ENCODE assay signal across 1 cellular context in the genomic region with DNA sequence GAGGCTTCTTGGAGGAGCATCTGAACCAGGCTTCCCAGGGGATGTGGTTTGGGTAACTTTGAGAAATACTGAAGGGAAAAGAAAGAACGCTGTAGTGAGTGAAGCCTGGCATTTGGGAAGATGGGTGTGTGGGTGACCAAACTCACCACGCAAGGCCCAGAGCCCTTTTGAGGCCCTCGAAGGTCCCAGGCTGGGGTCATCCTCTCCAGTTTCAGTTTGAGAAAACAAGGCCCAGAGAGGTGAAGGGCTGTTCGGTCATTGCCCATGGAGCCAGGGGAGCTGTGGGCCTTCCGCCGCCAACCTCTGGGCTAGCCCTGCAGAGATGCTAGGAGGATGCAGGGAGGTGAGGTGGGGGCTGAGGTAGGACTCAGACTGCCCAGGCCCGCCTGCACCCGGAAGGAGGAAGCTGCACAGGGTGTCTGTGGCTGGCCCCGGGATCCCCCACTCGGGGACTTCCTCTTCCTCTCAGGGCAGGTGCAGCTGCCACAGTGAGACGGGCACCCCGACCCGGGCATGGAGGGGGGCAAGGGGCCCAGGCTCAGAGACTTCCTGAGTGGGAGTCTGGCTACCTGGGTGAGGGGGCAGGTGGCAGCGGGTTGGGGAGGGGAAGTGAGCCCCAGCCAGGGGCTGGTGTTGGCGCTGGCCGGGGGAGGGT.
TF ChIP-seq lines count a peak whose summit lies in the region.

A gene with protein sequence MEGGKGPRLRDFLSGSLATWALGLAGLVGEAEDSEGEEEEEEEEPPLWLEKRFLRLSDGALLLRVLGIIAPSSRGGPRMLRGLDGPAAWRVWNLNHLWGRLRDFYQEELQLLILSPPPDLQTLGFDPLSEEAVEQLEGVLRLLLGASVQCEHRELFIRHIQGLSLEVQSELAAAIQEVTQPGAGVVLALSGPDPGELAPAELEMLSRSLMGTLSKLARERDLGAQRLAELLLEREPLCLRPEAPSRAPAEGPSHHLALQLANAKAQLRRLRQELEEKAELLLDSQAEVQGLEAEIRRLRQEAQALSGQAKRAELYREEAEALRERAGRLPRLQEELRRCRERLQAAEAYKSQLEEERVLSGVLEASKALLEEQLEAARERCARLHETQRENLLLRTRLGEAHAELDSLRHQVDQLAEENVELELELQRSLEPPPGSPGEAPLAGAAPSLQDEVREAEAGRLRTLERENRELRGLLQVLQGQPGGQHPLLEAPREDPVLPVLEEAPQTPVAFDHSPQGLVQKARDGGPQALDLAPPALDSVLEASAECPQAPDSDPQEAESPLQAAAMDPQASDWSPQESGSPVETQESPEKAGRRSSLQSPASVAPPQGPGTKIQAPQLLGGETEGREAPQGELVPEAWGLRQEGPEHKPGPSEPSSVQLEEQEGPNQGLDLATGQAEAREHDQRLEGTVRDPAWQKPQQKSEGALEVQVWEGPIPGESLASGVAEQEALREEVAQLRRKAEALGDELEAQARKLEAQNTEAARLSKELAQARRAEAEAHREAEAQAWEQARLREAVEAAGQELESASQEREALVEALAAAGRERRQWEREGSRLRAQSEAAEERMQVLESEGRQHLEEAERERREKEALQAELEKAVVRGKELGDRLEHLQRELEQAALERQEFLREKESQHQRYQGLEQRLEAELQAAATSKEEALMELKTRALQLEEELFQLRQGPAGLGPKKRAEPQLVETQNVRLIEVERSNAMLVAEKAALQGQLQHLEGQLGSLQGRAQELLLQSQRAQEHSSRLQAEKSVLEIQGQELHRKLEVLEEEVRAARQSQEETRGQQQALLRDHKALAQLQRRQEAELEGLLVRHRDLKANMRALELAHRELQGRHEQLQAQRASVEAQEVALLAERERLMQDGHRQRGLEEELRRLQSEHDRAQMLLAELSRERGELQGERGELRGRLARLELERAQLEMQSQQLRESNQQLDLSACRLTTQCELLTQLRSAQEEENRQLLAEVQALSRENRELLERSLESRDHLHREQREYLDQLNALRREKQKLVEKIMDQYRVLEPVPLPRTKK (N-terminal part only) (plus strand): TSS at position 451 of the 655 bp plus-strand sequence. CDS start 63 bp downstream, at position 514.

TF ChIP-seq in GM12878, 131 proteins besides CTCF, POLR2A, EP300 and RAD21 (continued from another document and continues in another):
- TF ChIP-seq, protein P1, sequence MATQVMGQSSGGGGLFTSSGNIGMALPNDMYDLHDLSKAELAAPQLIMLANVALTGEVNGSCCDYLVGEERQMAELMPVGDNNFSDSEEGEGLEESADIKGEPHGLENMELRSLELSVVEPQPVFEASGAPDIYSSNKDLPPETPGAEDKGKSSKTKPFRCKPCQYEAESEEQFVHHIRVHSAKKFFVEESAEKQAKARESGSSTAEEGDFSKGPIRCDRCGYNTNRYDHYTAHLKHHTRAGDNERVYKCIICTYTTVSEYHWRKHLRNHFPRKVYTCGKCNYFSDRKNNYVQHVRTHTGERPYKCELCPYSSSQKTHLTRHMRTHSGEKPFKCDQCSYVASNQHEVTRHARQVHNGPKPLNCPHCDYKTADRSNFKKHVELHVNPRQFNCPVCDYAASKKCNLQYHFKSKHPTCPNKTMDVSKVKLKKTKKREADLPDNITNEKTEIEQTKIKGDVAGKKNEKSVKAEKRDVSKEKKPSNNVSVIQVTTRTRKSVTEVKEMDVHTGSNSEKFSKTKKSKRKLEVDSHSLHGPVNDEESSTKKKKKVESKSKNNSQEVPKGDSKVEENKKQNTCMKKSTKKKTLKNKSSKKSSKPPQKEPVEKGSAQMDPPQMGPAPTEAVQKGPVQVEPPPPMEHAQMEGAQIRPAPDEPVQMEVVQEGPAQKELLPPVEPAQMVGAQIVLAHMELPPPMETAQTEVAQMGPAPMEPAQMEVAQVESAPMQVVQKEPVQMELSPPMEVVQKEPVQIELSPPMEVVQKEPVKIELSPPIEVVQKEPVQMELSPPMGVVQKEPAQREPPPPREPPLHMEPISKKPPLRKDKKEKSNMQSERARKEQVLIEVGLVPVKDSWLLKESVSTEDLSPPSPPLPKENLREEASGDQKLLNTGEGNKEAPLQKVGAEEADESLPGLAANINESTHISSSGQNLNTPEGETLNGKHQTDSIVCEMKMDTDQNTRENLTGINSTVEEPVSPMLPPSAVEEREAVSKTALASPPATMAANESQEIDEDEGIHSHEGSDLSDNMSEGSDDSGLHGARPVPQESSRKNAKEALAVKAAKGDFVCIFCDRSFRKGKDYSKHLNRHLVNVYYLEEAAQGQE (IDR thresholded peaks at IDR 0.05; ENCODE audit: low read depth, low read length), result no peak
- TF ChIP-seq ZNF274 (IDR thresholded peaks at IDR 0.05; ENCODE audit: insufficient read depth, insufficient read length) (no peak), GABPA (IDR thresholded peaks at IDR 0.05; ENCODE audit: low read depth) (peak; percentile 83; the same call in 1 of the 2 replicates), POLR2AphosphoS5 (IDR thresholded peaks at IDR 0.05; ENCODE audit: low read length) (no peak; the same call in none of the 2 replicates), BRCA1 (IDR thresholded peaks at IDR 0.05; ENCODE audit: low read depth, low read length) (no peak), RCOR1 (conservative IDR thresholded peaks at IDR 0.05; ENCODE audit: low read depth, low read length) (no peak), HDGF (IDR thresholded peaks at IDR 0.05) (no peak), ZNF24 (IDR thresholded peaks at IDR 0.05) (no peak), RFX5 (IDR thresholded peaks at IDR 0.05; ENCODE audit: low read depth, low read length) (no peak), KLF5 (IDR thresholded peaks at IDR 0.05; ENCODE audit: partially characterized antibody) (no peak), TCF3 (IDR thresholded peaks at IDR 0.05; ENCODE audit: borderline replicate concordance, insufficient read depth, low read depth, low read length) (peak; percentile 92), CEBPB (IDR thresholded peaks at IDR 0.05; ENCODE audit: borderline replicate concordance in 1 of 2, low read depth in 2 of 2, low read length in 2 of 2) (no peak), SMARCA5 (IDR thresholded peaks at IDR 0.05) (no peak), FOS (IDR thresholded peaks at IDR 0.05; ENCODE audit: borderline replicate concordance, extremely low read depth, insufficient read length) (no peak), CBX5 (IDR thresholded peaks at IDR 0.05; ENCODE audit: low read depth) (no peak), YY1 (IDR thresholded peaks at IDR 0.05; ENCODE audit: low read depth, low read length) (peak; percentile 38; the same call in 1 of the 2 replicates), SMC3 (IDR thresholded peaks at IDR 0.05; ENCODE audit: borderline replicate concordance, low read length) (no peak), SUZ12 (IDR thresholded peaks at IDR 0.05; ENCODE audit: unreplicated experiment) (no peak), NRF1 (conservative IDR thresholded peaks at IDR 0.05; ENCODE audit: low read depth, low read length) (no peak), CBX3 (IDR thresholded peaks at IDR 0.05; ENCODE audit: borderline replicate concordance, low read depth) (no peak), MTA3 (IDR thresholded peaks at IDR 0.05; ENCODE audit: borderline replicate concordance, low read length) (no peak), IRF4 (IDR thresholded peaks at IDR 0.05; ENCODE audit: low read depth, low read length) (no peak), RBBP5 (conservative IDR thresholded peaks at IDR 0.05) (no peak), ETV6 (conservative IDR thresholded peaks at IDR 0.05 in 1 of 2, IDR thresholded peaks at IDR 0.05 in 1 of 2; ENCODE audit: borderline replicate concordance in 1 of 2, low read depth in 1 of 2) (peak in 1 of 2 experiments; percentile 95; a peak in 2 of 4 replicates), EZH2 (IDR thresholded peaks at IDR 0.05; ENCODE audit: borderline replicate concordance, control insufficient read depth, low read depth, low read length) (no peak), PAX8 (IDR thresholded peaks at IDR 0.05) (no peak), NFYA (IDR thresholded peaks at IDR 0.05; ENCODE audit: borderline replicate concordance, low read depth, low read length) (no peak)
- TF ChIP-seq, protein P2, sequence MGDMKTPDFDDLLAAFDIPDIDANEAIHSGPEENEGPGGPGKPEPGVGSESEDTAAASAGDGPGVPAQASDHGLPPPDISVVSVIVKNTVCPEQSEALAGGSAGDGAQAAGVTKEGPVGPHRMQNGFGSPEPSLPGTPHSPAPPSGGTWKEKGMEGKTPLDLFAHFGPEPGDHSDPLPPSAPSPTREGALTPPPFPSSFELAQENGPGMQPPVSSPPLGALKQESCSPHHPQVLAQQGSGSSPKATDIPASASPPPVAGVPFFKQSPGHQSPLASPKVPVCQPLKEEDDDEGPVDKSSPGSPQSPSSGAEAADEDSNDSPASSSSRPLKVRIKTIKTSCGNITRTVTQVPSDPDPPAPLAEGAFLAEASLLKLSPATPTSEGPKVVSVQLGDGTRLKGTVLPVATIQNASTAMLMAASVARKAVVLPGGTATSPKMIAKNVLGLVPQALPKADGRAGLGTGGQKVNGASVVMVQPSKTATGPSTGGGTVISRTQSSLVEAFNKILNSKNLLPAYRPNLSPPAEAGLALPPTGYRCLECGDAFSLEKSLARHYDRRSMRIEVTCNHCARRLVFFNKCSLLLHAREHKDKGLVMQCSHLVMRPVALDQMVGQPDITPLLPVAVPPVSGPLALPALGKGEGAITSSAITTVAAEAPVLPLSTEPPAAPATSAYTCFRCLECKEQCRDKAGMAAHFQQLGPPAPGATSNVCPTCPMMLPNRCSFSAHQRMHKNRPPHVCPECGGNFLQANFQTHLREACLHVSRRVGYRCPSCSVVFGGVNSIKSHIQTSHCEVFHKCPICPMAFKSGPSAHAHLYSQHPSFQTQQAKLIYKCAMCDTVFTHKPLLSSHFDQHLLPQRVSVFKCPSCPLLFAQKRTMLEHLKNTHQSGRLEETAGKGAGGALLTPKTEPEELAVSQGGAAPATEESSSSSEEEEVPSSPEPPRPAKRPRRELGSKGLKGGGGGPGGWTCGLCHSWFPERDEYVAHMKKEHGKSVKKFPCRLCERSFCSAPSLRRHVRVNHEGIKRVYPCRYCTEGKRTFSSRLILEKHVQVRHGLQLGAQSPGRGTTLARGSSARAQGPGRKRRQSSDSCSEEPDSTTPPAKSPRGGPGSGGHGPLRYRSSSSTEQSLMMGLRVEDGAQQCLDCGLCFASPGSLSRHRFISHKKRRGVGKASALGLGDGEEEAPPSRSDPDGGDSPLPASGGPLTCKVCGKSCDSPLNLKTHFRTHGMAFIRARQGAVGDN (IDR thresholded peaks at IDR 0.05), result peak; percentile 54; the same call in 1 of the 2 replicates
- TF ChIP-seq, protein P3, sequence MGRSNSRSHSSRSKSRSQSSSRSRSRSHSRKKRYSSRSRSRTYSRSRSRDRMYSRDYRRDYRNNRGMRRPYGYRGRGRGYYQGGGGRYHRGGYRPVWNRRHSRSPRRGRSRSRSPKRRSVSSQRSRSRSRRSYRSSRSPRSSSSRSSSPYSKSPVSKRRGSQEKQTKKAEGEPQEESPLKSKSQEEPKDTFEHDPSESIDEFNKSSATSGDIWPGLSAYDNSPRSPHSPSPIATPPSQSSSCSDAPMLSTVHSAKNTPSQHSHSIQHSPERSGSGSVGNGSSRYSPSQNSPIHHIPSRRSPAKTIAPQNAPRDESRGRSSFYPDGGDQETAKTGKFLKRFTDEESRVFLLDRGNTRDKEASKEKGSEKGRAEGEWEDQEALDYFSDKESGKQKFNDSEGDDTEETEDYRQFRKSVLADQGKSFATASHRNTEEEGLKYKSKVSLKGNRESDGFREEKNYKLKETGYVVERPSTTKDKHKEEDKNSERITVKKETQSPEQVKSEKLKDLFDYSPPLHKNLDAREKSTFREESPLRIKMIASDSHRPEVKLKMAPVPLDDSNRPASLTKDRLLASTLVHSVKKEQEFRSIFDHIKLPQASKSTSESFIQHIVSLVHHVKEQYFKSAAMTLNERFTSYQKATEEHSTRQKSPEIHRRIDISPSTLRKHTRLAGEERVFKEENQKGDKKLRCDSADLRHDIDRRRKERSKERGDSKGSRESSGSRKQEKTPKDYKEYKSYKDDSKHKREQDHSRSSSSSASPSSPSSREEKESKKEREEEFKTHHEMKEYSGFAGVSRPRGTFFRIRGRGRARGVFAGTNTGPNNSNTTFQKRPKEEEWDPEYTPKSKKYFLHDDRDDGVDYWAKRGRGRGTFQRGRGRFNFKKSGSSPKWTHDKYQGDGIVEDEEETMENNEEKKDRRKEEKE (IDR thresholded peaks at IDR 0.05), result no peak
- TF ChIP-seq, protein P4, sequence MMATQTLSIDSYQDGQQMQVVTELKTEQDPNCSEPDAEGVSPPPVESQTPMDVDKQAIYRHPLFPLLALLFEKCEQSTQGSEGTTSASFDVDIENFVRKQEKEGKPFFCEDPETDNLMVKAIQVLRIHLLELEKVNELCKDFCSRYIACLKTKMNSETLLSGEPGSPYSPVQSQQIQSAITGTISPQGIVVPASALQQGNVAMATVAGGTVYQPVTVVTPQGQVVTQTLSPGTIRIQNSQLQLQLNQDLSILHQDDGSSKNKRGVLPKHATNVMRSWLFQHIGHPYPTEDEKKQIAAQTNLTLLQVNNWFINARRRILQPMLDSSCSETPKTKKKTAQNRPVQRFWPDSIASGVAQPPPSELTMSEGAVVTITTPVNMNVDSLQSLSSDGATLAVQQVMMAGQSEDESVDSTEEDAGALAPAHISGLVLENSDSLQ (IDR thresholded peaks at IDR 0.05), result peak; percentile 55; the same call in 1 of the 2 replicates
- TF ChIP-seq, protein P5, sequence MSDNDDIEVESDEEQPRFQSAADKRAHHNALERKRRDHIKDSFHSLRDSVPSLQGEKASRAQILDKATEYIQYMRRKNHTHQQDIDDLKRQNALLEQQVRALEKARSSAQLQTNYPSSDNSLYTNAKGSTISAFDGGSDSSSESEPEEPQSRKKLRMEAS (IDR thresholded peaks at IDR 0.05; ENCODE audit: low read depth, low read length), result no peak
- TF ChIP-seq, protein P6, sequence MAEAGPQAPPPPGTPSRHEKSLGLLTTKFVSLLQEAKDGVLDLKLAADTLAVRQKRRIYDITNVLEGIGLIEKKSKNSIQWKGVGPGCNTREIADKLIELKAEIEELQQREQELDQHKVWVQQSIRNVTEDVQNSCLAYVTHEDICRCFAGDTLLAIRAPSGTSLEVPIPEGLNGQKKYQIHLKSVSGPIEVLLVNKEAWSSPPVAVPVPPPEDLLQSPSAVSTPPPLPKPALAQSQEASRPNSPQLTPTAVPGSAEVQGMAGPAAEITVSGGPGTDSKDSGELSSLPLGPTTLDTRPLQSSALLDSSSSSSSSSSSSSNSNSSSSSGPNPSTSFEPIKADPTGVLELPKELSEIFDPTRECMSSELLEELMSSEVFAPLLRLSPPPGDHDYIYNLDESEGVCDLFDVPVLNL (IDR thresholded peaks at IDR 0.05; ENCODE audit: low read depth, low read length), result no peak
- TF ChIP-seq, protein P7, sequence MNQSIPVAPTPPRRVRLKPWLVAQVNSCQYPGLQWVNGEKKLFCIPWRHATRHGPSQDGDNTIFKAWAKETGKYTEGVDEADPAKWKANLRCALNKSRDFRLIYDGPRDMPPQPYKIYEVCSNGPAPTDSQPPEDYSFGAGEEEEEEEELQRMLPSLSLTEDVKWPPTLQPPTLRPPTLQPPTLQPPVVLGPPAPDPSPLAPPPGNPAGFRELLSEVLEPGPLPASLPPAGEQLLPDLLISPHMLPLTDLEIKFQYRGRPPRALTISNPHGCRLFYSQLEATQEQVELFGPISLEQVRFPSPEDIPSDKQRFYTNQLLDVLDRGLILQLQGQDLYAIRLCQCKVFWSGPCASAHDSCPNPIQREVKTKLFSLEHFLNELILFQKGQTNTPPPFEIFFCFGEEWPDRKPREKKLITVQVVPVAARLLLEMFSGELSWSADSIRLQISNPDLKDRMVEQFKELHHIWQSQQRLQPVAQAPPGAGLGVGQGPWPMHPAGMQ (IDR thresholded peaks at IDR 0.05; ENCODE audit: borderline replicate concordance), result no peak
- TF ChIP-seq, protein P8, sequence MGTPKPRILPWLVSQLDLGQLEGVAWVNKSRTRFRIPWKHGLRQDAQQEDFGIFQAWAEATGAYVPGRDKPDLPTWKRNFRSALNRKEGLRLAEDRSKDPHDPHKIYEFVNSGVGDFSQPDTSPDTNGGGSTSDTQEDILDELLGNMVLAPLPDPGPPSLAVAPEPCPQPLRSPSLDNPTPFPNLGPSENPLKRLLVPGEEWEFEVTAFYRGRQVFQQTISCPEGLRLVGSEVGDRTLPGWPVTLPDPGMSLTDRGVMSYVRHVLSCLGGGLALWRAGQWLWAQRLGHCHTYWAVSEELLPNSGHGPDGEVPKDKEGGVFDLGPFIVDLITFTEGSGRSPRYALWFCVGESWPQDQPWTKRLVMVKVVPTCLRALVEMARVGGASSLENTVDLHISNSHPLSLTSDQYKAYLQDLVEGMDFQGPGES (IDR thresholded peaks at IDR 0.05), result no peak
